In genomic region chr18:52950153-52950552, GRCh38 we compare ENCODE assay signal across 16 cellular contexts.
DNase-seq lines count a peak whose midpoint lies in the region; ATAC-seq and TF ChIP-seq lines count a peak whose summit lies in the region.
"Had no signal": no experiment of that assay in that cellular context is flagged by ENCODE, and none has a peak within 500 bp of the region (broad histone marks: within the 10 kb centered on the region; RNA-seq: fewer than 3 reads in every experiment).

No MANE protein-coding gene starts in this region.

- no TSS peak for BruUV-seq in MCF 10A (replicated peaks; lab: Mats Ljungman, UMichigan)
- BruUV-seq in mammary epithelial cell (replicated peaks; lab: Mats Ljungman, UMichigan): no TSS peak

- no peaks in the 10 kb centered on the region for H3K9me3 ChIP-seq in mammary epithelial cell (replicated peaks; ENCODE audit: insufficient read depth, low read length)
- H3K9me3 ChIP-seq in BE2C: no peaks in the 10 kb centered on the region
- H3K9me3 ChIP-seq: BLaER1 had no signal

- no peaks in the 10 kb centered on the region for H3K27me3 Mint-ChIP-seq in MCF 10A (ENCODE audit: insufficient read depth, unreplicated experiment)

- H3K36me3 Mint-ChIP-seq in MCF 10A (ENCODE audit: insufficient read depth, unreplicated experiment): peaks cover 7% of the 10 kb centered on the region
- H3K36me3 Mint-ChIP-seq: CD14-positive monocyte; CD8-positive, alpha-beta T cell had no signal

- ATAC-seq in GM19463 (IDR thresholded peaks at IDR 0.05; ENCODE audit: unreplicated experiment): no peak
- ATAC-seq in HG03342 (IDR thresholded peaks at IDR 0.05; ENCODE audit: unreplicated experiment): no peak
- ATAC-seq: CD8-positive, alpha-beta T cell had no signal

- H2AFZ ChIP-seq in mammary epithelial cell (ENCODE audit: low read depth, low read length): no peak overlapping the region

- CTCF ChIA-PET in MCF 10A (lab: Yijun Ruan, JAX): no interaction called here
- CTCF ChIA-PET in mammary epithelial cell (lab: Charles Lee; ENCODE audit: low non-redundant PET): no interaction called here

- no peaks in the 10 kb centered on the region for H3K27me3 ChIP-seq in mammary epithelial cell (ENCODE audit: insufficient read depth, low read length)
- H3K27me3 ChIP-seq in BE2C: no peaks in the 10 kb centered on the region
- H3K27me3 ChIP-seq: BLaER1 had no signal

- in situ Hi-C loops in mammary epithelial cell (cut with MboI; ENCODE audit: low sequenced_read_pairs in 2 of 2): no loop called here

- intact Hi-C loops in MCF 10A (cut with micrococcal nuclease) (no loop called here), mammary epithelial cell (cut with micrococcal nuclease) (no loop called here)

- TF ChIP-seq CTCF in MCF 10A (IDR thresholded peaks at IDR 0.05; ENCODE audit: unreplicated experiment) (no peak), mammary epithelial cell (conservative IDR thresholded peaks at IDR 0.05 in 1 of 2, IDR thresholded peaks at IDR 0.05 in 1 of 2; ENCODE audit: extremely low read depth in 1 of 2, insufficient read depth in 1 of 2, low read depth in 1 of 2, low read length in 2 of 2) (no peak), epithelial cell of esophagus (IDR thresholded peaks at IDR 0.05; ENCODE audit: insufficient read depth, low read depth, low read length, missing control alignments) (no peak), BE2C (IDR thresholded peaks at IDR 0.05; ENCODE audit: low read depth, low read length) (no peak)

- H4K20me1 ChIP-seq in mammary epithelial cell (ENCODE audit: insufficient read depth, low read length): no peaks in the 10 kb centered on the region
- H4K20me1 ChIP-seq: BLaER1 had no signal

- POLR2A ChIA-PET in MCF 10A (lab: Yijun Ruan, JAX): no interaction called here

- H3K4me1 Mint-ChIP-seq in MCF 10A (ENCODE audit: insufficient read depth, unreplicated experiment): no peaks in the 10 kb centered on the region
- H3K4me1 Mint-ChIP-seq: CD14-positive monocyte, H9 had no signal

- H3K4me3 ChIP-seq in mammary epithelial cell (replicated peaks in 1 of 3; ENCODE audit: insufficient read depth in 1 of 3, low read depth in 2 of 3, low read length in 3 of 3) (no peak overlapping the region), epithelial cell of esophagus (ENCODE audit: low read length) (no peak overlapping the region), BE2C (ENCODE audit: low read depth, low read length) (no peak overlapping the region)
- H3K4me3 ChIP-seq: BLaER1 had no signal

- H3K27ac ChIP-seq in mammary epithelial cell (ENCODE audit: insufficient read depth, low read depth, low read length): no peak overlapping the region
- H3K27ac ChIP-seq: BLaER1 had no signal

- H3K9ac ChIP-seq in mammary epithelial cell (ENCODE audit: insufficient read depth, low read length): no peak overlapping the region
- H3K9ac ChIP-seq: BLaER1 had no signal

- peak; percentile 25 for DNase-seq in MCF 10A (ENCODE audit: unreplicated experiment)
- DNase-seq in mammary epithelial cell: no peak
- DNase-seq in RKO (ENCODE audit: low spot score): peak; percentile 2
- peak; percentile 45 for DNase-seq in epithelial cell of esophagus (ENCODE audit: low read depth)
- no peak for DNase-seq in BE2C
- DNase-seq: 8988T; ACHN; Calu3; CD8-positive, alpha-beta T cell; GOT3; H9; KG1 had no signal

- H3K4me3 Mint-ChIP-seq in MCF 10A (ENCODE audit: unreplicated experiment): no peak overlapping the region
- H3K4me3 Mint-ChIP-seq: CD14-positive monocyte; CD8-positive, alpha-beta T cell; H9 had no signal

- H3K4me1 ChIP-seq in mammary epithelial cell (ENCODE audit: insufficient read depth, low read length): no peaks in the 10 kb centered on the region
- no peaks in the 10 kb centered on the region for H3K4me1 ChIP-seq in BE2C

- H3K79me2 ChIP-seq in mammary epithelial cell (ENCODE audit: insufficient read depth, low read length): no peaks in the 10 kb centered on the region

- peaks cover 28% of the 10 kb centered on the region for H3K9me3 Mint-ChIP-seq in MCF 10A (ENCODE audit: unreplicated experiment)
- H3K9me3 Mint-ChIP-seq: H9 had no signal

- dilution Hi-C loops in mammary epithelial cell (cut with HindIII; ENCODE audit: low sequenced_read_pairs): no loop called here

- no peak overlapping the region for H3K4me2 ChIP-seq in mammary epithelial cell (ENCODE audit: insufficient read depth, low read depth, low read length)

- H3K36me3 ChIP-seq in mammary epithelial cell (ENCODE audit: insufficient read depth, low read length) (no peaks in the 10 kb centered on the region), BE2C (no peaks in the 10 kb centered on the region)
- H3K36me3 ChIP-seq: BLaER1 had no signal

- no peak overlapping the region for H3K27ac Mint-ChIP-seq in MCF 10A (ENCODE audit: low read depth, unreplicated experiment)
- H3K27ac Mint-ChIP-seq: CD14-positive monocyte; CD8-positive, alpha-beta T cell; H9 had no signal

Comparison
In these comparisons a context has a peak if more than half of its experiments do, and no peak if none do; other contexts are left out.
1. DNase-seq: peak in MCF 10A (single experiment), RKO (single experiment) and epithelial cell of esophagus (single experiment); none in mammary epithelial cell (single experiment) and BE2C (single experiment).